ENCODE assay signal across 2 cellular contexts in genomic region chr10:122748496-122748895, GRCh38.
TF ChIP-seq lines count a peak whose summit lies in the region.

No MANE protein-coding gene starts in this region.

TF ChIP-seq in HepG2, 621 proteins besides CTCF, POLR2A, EP300 and RAD21:
- TF ChIP-seq ZNF446 (CRISPR knock-in tag; IDR thresholded peaks at IDR 0.05): no peak
- no peak for TF ChIP-seq SP140L (CRISPR knock-in tag; IDR thresholded peaks at IDR 0.05; ENCODE audit: borderline replicate concordance)
- TF ChIP-seq LRRFIP1 (CRISPR knock-in tag; conservative IDR thresholded peaks at IDR 0.05): no peak
- no peak for TF ChIP-seq ZNF891 (CRISPR knock-in tag; IDR thresholded peaks at IDR 0.05)
- no peak for TF ChIP-seq ZNF564 (CRISPR knock-in tag; IDR thresholded peaks at IDR 0.05)
- TF ChIP-seq ERF (CRISPR knock-in tag; IDR thresholded peaks at IDR 0.05): no peak
- TF ChIP-seq ZHX2 (IDR thresholded peaks at IDR 0.05; ENCODE audit: low read depth): no peak
- no peak for TF ChIP-seq ZHX2 (CRISPR knock-in tag; IDR thresholded peaks at IDR 0.05; ENCODE audit: borderline replicate concordance)
- TF ChIP-seq TEF (CRISPR knock-in tag; IDR thresholded peaks at IDR 0.05): no peak
- peak; percentile 68 for TF ChIP-seq MAFF (IDR thresholded peaks at IDR 0.05; ENCODE audit: low read depth, low read length)
- no peak for TF ChIP-seq ZFYVE20 (CRISPR knock-in tag; IDR thresholded peaks at IDR 0.05; ENCODE audit: borderline replicate concordance, low read depth)
- TF ChIP-seq MAFK (conservative IDR thresholded peaks at IDR 0.05 in 1 of 2, IDR thresholded peaks at IDR 0.05 in 1 of 2; ENCODE audit: low read length in 2 of 2): peak; percentile 82 to 83
- no peak for TF ChIP-seq FOXO4 (CRISPR knock-in tag; conservative IDR thresholded peaks at IDR 0.05)
- TF ChIP-seq ZNF619 (CRISPR knock-in tag; IDR thresholded peaks at IDR 0.05): no peak
- TF ChIP-seq KMT2B (CRISPR knock-in tag; IDR thresholded peaks at IDR 0.05): no peak
- TF ChIP-seq RELA (CRISPR knock-in tag; IDR thresholded peaks at IDR 0.05): no peak

TF ChIP-seq in K562, 482 proteins besides CTCF, POLR2A, EP300 and RAD21:
- 0 out of 2 replicates have a peak, but pooled peaks have one; percentile 16 for TF ChIP-seq MAFK (IDR thresholded peaks at IDR 0.05; ENCODE audit: low read length)
- TF ChIP-seq MAFG (tag; conservative IDR thresholded peaks at IDR 0.05): 0 out of 2 replicates have a peak, but pooled peaks have one; percentile 17
- TF ChIP-seq PBX2 (CRISPR knock-in tag; IDR thresholded peaks at IDR 0.05; ENCODE audit: low read depth): no peak
- TF ChIP-seq PBX2 (tag; conservative IDR thresholded peaks at IDR 0.05; ENCODE audit: low read depth): no peak
- 0 out of 2 replicates have a peak, but pooled peaks have one; percentile 19 for TF ChIP-seq ZNF316 (IDR thresholded peaks at IDR 0.05)
- no peak for TF ChIP-seq RNF2 (IDR thresholded peaks at IDR 0.05)
